ENCODE assay signal across 12 cellular contexts in the genomic region with DNA sequence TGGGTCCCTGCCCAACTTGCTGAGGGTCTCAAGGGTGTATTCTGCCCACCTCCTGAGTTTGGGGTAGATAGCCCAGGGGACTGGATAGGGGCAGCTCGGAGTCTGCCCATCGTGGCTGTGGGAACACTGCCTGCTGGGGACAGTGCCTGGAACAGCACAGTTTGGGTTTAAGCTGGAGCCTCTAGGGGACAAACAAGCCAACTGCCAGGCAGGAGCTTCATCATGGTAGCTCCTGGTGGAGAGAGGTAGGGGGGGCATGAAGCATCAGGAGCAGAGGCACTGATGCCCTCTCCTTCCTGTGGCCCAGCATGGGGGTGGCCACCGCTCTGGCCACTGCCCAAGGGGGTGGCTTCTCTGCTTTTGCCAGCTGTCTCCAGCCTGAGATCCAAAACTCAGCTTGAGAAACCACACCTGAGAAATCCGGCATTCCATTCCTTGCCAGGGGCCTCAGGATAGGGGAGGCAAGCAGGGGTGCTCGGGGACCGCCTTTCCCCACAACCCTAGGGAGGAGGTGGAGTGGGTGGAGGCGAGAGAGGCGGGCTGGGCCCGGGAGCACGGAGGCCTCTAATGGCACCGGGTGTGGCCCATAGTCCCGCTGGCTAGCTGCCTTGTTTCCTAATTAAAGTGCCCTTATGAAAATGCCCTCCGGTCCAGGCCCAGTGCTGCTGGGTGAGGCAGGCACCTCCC. TPM values are rescaled to one million over a fixed set of nuclear protein-coding genes. Genes with fewer than 3 reads are reported as not detected.
A peak's percentile ranks its signal among the peaks of the same experiment; 100 is the strongest.
DNase-seq lines count a peak whose midpoint lies in the region; ATAC-seq and TF ChIP-seq lines count a peak whose summit lies in the region.
"Had no signal": no experiment of that assay in that cellular context is flagged by ENCODE, and none has a peak within 500 bp of the region (broad histone marks: within the 10 kb centered on the region; RNA-seq: fewer than 3 reads in every experiment).

No MANE protein-coding gene starts in this region.

- no peaks in the 10 kb centered on the region for H4K20me1 ChIP-seq in fibroblast of lung (ENCODE audit: control insufficient read depth, extremely low read depth, insufficient read depth, low read length)

- no peaks in the 10 kb centered on the region for H3K36me3 ChIP-seq in fibroblast of lung (ENCODE audit: control insufficient read depth, insufficient read depth, low read length)
- H3K36me3 ChIP-seq: Peyer's patch had no signal

- TF ChIP-seq CTCF in WTC11 (IDR thresholded peaks at IDR 0.05) (no peak), fibroblast of lung (conservative IDR thresholded peaks at IDR 0.05 in 1 of 2, IDR thresholded peaks at IDR 0.05 in 1 of 2; ENCODE audit: low read depth in 1 of 2, low read length in 2 of 2) (no peak), osteocyte (IDR thresholded peaks at IDR 0.05) (no peak)

- peaks cover 16% of the 10 kb centered on the region for H3K4me1 ChIP-seq in fibroblast of lung (ENCODE audit: control insufficient read depth, extremely low read depth, insufficient read depth, low read length)

- no peaks in the 10 kb centered on the region for H3K79me2 ChIP-seq in fibroblast of lung (ENCODE audit: control insufficient read depth, insufficient read depth, low read length)

- H3K9me3 ChIP-seq in fibroblast of lung (ENCODE audit: control insufficient read depth, insufficient read depth, low read depth, low read length), result no peaks in the 10 kb centered on the region
- H3K9me3 ChIP-seq: Peyer's patch had no signal

- DNase-seq in D341Med (ENCODE audit: low spot score), result peak; percentile 70
- DNase-seq in WTC11 (ENCODE audit: low spot score), result no peak
- peak in 1 of 2 donors; percentile 58 for DNase-seq in fibroblast of lung (ENCODE audit: low read depth in 2 of 2)
- no peak for DNase-seq in osteocyte (ENCODE audit: extremely low spot score, unreplicated experiment)
- no peak for DNase-seq in NCI-H748 treated with DMSO at 0.1 percent for 48 hours (lab: John Stamatoyannopoulos, UW)
- DNase-seq in hepatic stellate cell (ENCODE audit: low spot score), result no peak
- DNase-seq: activated T-cell treated with anti-CD3 and anti-CD28 coated beads, Interleukin-2, amount 50 U/mL, for 72 hours; CD4-positive, CD25-positive, alpha-beta regulatory T cell; NCI-H187 treated with DMSO at 0.1 percent for 48 hours had no signal

- POLR2A ChIA-PET in WTC11 (lab: Charles Lee), result no interaction called here

- H3K4me3 Mint-ChIP-seq in WTC11, result no peak overlapping the region
- no peak overlapping the region for H3K4me3 Mint-ChIP-seq in osteocyte (ENCODE audit: unreplicated experiment)
- H3K4me3 Mint-ChIP-seq: activated T-cell treated with anti-CD3 and anti-CD28 coated beads, Interleukin-2, amount 50 U/mL, for 72 hours; CD4-positive, CD25-positive, alpha-beta regulatory T cell had no signal

- ATAC-seq in WTC11 (peak; percentile 43), GM18873 (IDR thresholded peaks at IDR 0.05; ENCODE audit: low FRiP score, unreplicated experiment) (no peak), HG03175 (IDR thresholded peaks at IDR 0.05; ENCODE audit: unreplicated experiment) (no peak)
- ATAC-seq: activated T-cell treated with anti-CD3 and anti-CD28 coated beads, Interleukin-2, amount 50 U/mL, for 72 hours had no signal

- H3K36me3 Mint-ChIP-seq in WTC11 (peaks cover 2% of the 10 kb centered on the region; the same call in 1 of the 2 replicates), osteocyte (ENCODE audit: unreplicated experiment) (no peaks in the 10 kb centered on the region)
- H3K36me3 Mint-ChIP-seq: CD4-positive, CD25-positive, alpha-beta regulatory T cell had no signal

- H3K27me3 ChIP-seq in fibroblast of lung (ENCODE audit: control insufficient read depth, insufficient read depth, low read length), result no peaks in the 10 kb centered on the region
- H3K27me3 ChIP-seq: Peyer's patch had no signal

- H3K4me1 Mint-ChIP-seq in WTC11 (peaks cover 56% of the 10 kb centered on the region), osteocyte (ENCODE audit: unreplicated experiment) (peaks cover 28% of the 10 kb centered on the region)
- H3K4me1 Mint-ChIP-seq: CD4-positive, CD25-positive, alpha-beta regulatory T cell had no signal

- no peak overlapping the region for H2AFZ ChIP-seq in fibroblast of lung (ENCODE audit: low read length)

- no peaks in the 10 kb centered on the region for H3K27me3 Mint-ChIP-seq in WTC11 (ENCODE audit: low read depth)
- H3K27me3 Mint-ChIP-seq in osteocyte (ENCODE audit: unreplicated experiment), result no peaks in the 10 kb centered on the region

- peak overlapping the region; percentile 77 for H3K4me2 ChIP-seq in fibroblast of lung (ENCODE audit: extremely low read depth, insufficient read depth, low read length)

- peak overlapping the region in 1 of 4 experiments; percentile 2 for H3K4me3 ChIP-seq in fibroblast of lung (replicated peaks in 1 of 4; ENCODE audit: control extremely low read depth in 1 of 4, insufficient read depth in 1 of 4, low read depth in 3 of 4, low read length in 4 of 4)
- H3K4me3 ChIP-seq: Peyer's patch had no signal

- H3K27ac ChIP-seq in fibroblast of lung (ENCODE audit: insufficient read depth, low read length), result peak overlapping the region; percentile 49

- H3K9me3 Mint-ChIP-seq in WTC11, result peaks cover 2% of the 10 kb centered on the region; the same call in 1 of the 2 replicates
- no peaks in the 10 kb centered on the region for H3K9me3 Mint-ChIP-seq in osteocyte (ENCODE audit: unreplicated experiment)
- H3K9me3 Mint-ChIP-seq: activated T-cell treated with anti-CD3 and anti-CD28 coated beads, Interleukin-2, amount 50 U/mL, for 72 hours; CD4-positive, CD25-positive, alpha-beta regulatory T cell had no signal

- H3K27ac Mint-ChIP-seq in WTC11 (no peak overlapping the region), osteocyte (ENCODE audit: unreplicated experiment) (peak overlapping the region; percentile 68)
- H3K27ac Mint-ChIP-seq: activated T-cell treated with anti-CD3 and anti-CD28 coated beads, Interleukin-2, amount 50 U/mL, for 72 hours; CD4-positive, CD25-positive, alpha-beta regulatory T cell had no signal

- CTCF ChIA-PET in WTC11 (lab: Charles Lee), result interaction anchor here (0.6 to 2.4 kb wide), 18 partner anchors 10 to 356 kb away, joined by 3 to 30 read pairs (median 4); a partner anchor contains a TSS

- H3K9ac ChIP-seq in fibroblast of lung (ENCODE audit: insufficient read depth, low read length), result no peak overlapping the region

TF ChIP-seq in WTC11, 78 proteins besides CTCF, POLR2A, EP300 and RAD21:
- TF ChIP-seq FOXJ3 (CRISPR knock-in tag; IDR thresholded peaks at IDR 0.05; ENCODE audit: borderline replicate concordance), result no peak
- TF ChIP-seq, protein P1, sequence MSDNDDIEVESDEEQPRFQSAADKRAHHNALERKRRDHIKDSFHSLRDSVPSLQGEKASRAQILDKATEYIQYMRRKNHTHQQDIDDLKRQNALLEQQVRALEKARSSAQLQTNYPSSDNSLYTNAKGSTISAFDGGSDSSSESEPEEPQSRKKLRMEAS (CRISPR knock-in tag; IDR thresholded peaks at IDR 0.05), result 0 out of 2 replicates have a peak, but pooled peaks have one; percentile 32
- TF ChIP-seq, protein P2, sequence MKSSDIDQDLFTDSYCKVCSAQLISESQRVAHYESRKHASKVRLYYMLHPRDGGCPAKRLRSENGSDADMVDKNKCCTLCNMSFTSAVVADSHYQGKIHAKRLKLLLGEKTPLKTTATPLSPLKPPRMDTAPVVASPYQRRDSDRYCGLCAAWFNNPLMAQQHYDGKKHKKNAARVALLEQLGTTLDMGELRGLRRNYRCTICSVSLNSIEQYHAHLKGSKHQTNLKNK (CRISPR knock-in tag; IDR thresholded peaks at IDR 0.05), result no peak
- no peak for TF ChIP-seq NFE2L1 (CRISPR knock-in tag; IDR thresholded peaks at IDR 0.05)

RNA-seq across cellular contexts. Expression of a gene that starts 47.6 kb away (rescaled TPM):
- total RNA-seq in WTC11 (2021) (31.2 to 49.6 TPM (median 31.6 TPM) in 3 replicates), fibroblast of lung (36.0 and 60.8 TPM in 2 replicates), osteocyte (13.0 and 13.1 TPM in 2 replicates)
- 2.5 and 5.5 TPM in 2 replicates for polyA plus RNA-seq in fibroblast of lung
- 4.6 and 8.3 TPM in 2 replicates for polyA plus RNA-seq in fibroblast of lung (2012)
- 15.2 and 25.2 TPM in 2 replicates for polyA minus RNA-seq in fibroblast of lung (ENCODE audit: low replicate concordance)
- polyA plus RNA-seq: CD4-positive, CD25-positive, alpha-beta regulatory T cell had no signal

RNA-seq across cellular contexts. Expression of a gene that starts 59.1 kb away (rescaled TPM):
- total RNA-seq in WTC11 (2021), result 9.2 to 11.1 TPM (median 11.0 TPM) in 3 replicates
- total RNA-seq in fibroblast of lung, result 2.1 and 2.3 TPM in 2 replicates
- polyA plus RNA-seq in fibroblast of lung, result 0.89 and 0.90 TPM in 2 replicates
- 2.4 and 2.7 TPM in 2 replicates for polyA plus RNA-seq in fibroblast of lung (2012)
- polyA minus RNA-seq in fibroblast of lung (ENCODE audit: low replicate concordance), result 6.7 and 7.2 TPM in 2 replicates
- 4.1 and 4.4 TPM in 2 replicates for total RNA-seq in osteocyte
